ENCODE assay signal across 16 cellular contexts in genomic region chr9:124214116-124214515, GRCh38. TPM values are rescaled to one million over a fixed set of nuclear protein-coding genes. Genes with fewer than 3 reads are reported as not detected.
DNase-seq lines count a peak whose midpoint lies in the region; ATAC-seq, FAIRE-seq and TF ChIP-seq lines count a peak whose summit lies in the region.
"Had no signal": no experiment of that assay in that cellular context is flagged by ENCODE, and none has a peak within 500 bp of the region (broad histone marks: within the 10 kb centered on the region; RNA-seq: fewer than 3 reads in every experiment).

No MANE protein-coding gene starts in this region.

- in situ Hi-C loops in gastrocnemius medialis (cut with MboI; ENCODE audit: low sequenced_read_pairs in 4 of 4) = no loop called here

- intact Hi-C loops in gastrocnemius medialis (cut with DNase I; ENCODE audit: low total_unique reads) = no loop called here

- ATAC-seq in gastrocnemius medialis = no peak
- ATAC-seq: GM23338; lower lobe of right lung; stimulated activated naive CD8-positive, alpha-beta T cell treated with anti-CD3 and anti-CD28 coated beads, Interleukin-15, amount 100 ng/mL, for 72 hours had no signal

- TF ChIP-seq POLR2A in gastrocnemius medialis (IDR thresholded peaks at IDR 0.05) = no peak

- peak; percentile 35 for FAIRE-seq in GM19239 (lab: Jason Lieb, UNC)
- no peak for FAIRE-seq in small intestine (lab: Jason Lieb, UNC)
- FAIRE-seq: frontal cortex had no signal

- no peaks in the 10 kb centered on the region for H3K27me3 ChIP-seq in BLaER1 treated with 17β-estradiol and CSF1 and Interleukin-3, amounts not matched to agents 10 nM and 100 nM
- H3K27me3 ChIP-seq in small intestine (ENCODE audit: control insufficient read depth in 2 of 2, insufficient read depth in 2 of 2, low read length in 2 of 2) (no peaks in the 10 kb centered on the region), gastrocnemius medialis (no peaks in the 10 kb centered on the region)
- H3K27me3 ChIP-seq: SJSA1 had no signal

- peak overlapping the region; percentile 82 to 99 (median 93) for H3K4me2 ChIP-seq in BLaER1 treated with 17β-estradiol and CSF1 and Interleukin-3, amounts not matched to agents 10 nM and 100 nM
- H3K4me2 ChIP-seq: GM23338 had no signal

- no peaks in the 10 kb centered on the region for H3K9me3 ChIP-seq in BLaER1 treated with 17β-estradiol and CSF1 and Interleukin-3, amounts not matched to agents 10 nM and 100 nM (replicated peaks in 1 of 11)
- no peaks in the 10 kb centered on the region for H3K9me3 ChIP-seq in small intestine (ENCODE audit: control insufficient read depth, low read depth)
- no peaks in the 10 kb centered on the region for H3K9me3 ChIP-seq in gastrocnemius medialis
- H3K9me3 ChIP-seq: lower lobe of right lung, SJSA1 had no signal

- peak overlapping the region in 9 of 11 experiments; percentile 8 to 95 (median 89); a peak in 14 of 22 replicates for H3K9ac ChIP-seq in BLaER1 treated with 17β-estradiol and CSF1 and Interleukin-3, amounts not matched to agents 10 nM and 100 nM

- H4K20me1 ChIP-seq in BLaER1 treated with 17β-estradiol and CSF1 and Interleukin-3, amounts not matched to agents 10 nM and 100 nM = peaks cover 0 to 4% (median 0%) of the 10 kb centered on the region in 11 experiments; a peak in 1 of 22 replicates

- no peaks in the 10 kb centered on the region for H3K36me3 ChIP-seq in BLaER1 treated with 17β-estradiol and CSF1 and Interleukin-3, amounts not matched to agents 10 nM and 100 nM
- no peaks in the 10 kb centered on the region for H3K36me3 ChIP-seq in small intestine (ENCODE audit: control insufficient read depth in 2 of 2, insufficient read depth in 2 of 2, low read length in 2 of 2)
- no peaks in the 10 kb centered on the region for H3K36me3 ChIP-seq in gastrocnemius medialis
- H3K36me3 ChIP-seq: lower lobe of right lung, SJSA1 had no signal

- DNase-seq in GM19239 (ENCODE audit: insufficient read length, low spot score) (no peak), mesenteric fat pad (ENCODE audit: low spot score) (peak; percentile 73), epidermal melanocyte (ENCODE audit: insufficient read length, low spot score) (no peak), small intestine (no peak), gastrocnemius medialis (no peak)
- DNase-seq in activated CD8-positive, alpha-beta memory T cell treated with anti-CD3 and anti-CD28 coated beads, Interleukin-2, amount 50 U/mL, for 48 hours = peak; percentile 48
- no peak for DNase-seq in activated T-cell treated with anti-CD3 and anti-CD28 coated beads, Interleukin-2, amount 50 U/mL, for 1 hour
- DNase-seq: caudate nucleus; lower lobe of right lung; NK-92 treated with Interleukin-12 subunit alpha and Interleukin-12 subunit beta, amount 100 ng/mL, for 24 hours had no signal

- WGBS in small intestine, 3 donors = 62 to 84% (median 70%) methylated on average over 8 of the region's 8 CpGs

- peaks cover 75 to 98% (median 88%) of the 10 kb centered on the region in 10 experiments for H3K4me1 ChIP-seq in BLaER1 treated with 17β-estradiol and CSF1 and Interleukin-3, amounts not matched to agents 10 nM and 100 nM
- H3K4me1 ChIP-seq in small intestine (ENCODE audit: control insufficient read depth in 2 of 2, insufficient read depth in 1 of 2, low read depth in 1 of 2, low read length in 1 of 2) = peaks cover 0 to 6% of the 10 kb centered on the region in 2 donors
- peaks cover 0 to 4% of the 10 kb centered on the region in 2 donors for H3K4me1 ChIP-seq in gastrocnemius medialis

- peak overlapping the region; percentile 19 to 100 (median 97); a peak in 20 of 22 replicates for H3K27ac ChIP-seq in BLaER1 treated with 17β-estradiol and CSF1 and Interleukin-3, amounts not matched to agents 10 nM and 100 nM
- no peak overlapping the region for H3K27ac ChIP-seq in small intestine (ENCODE audit: low read depth in 1 of 2, low read length in 1 of 2)
- no peak overlapping the region for H3K27ac ChIP-seq in gastrocnemius medialis
- H3K27ac ChIP-seq: C4-2B, lower lobe of right lung, SJSA1 had no signal

- H3K4me3 ChIP-seq in BLaER1 treated with 17β-estradiol and CSF1 and Interleukin-3, amounts not matched to agents 10 nM and 100 nM = peak overlapping the region in 3 of 10 experiments; percentile 17 to 28 (median 19); a peak in 4 of 20 replicates
- H3K4me3 ChIP-seq in small intestine (ENCODE audit: low read depth in 1 of 2, low read length in 2 of 2) (no peak overlapping the region), gastrocnemius medialis (no peak overlapping the region)
- H3K4me3 ChIP-seq: GM23338, lower lobe of right lung, SJSA1 had no signal

- no peak for TF ChIP-seq CTCF in gastrocnemius medialis (IDR thresholded peaks at IDR 0.05 in 4 of 5, conservative IDR thresholded peaks at IDR 0.05 in 1 of 5)

RNA-seq across cellular contexts. Expression of gene NEK6, which starts 43.6 kb away (rescaled TPM):
- total RNA-seq in mesenteric fat pad (97.9 TPM), gastrocnemius medialis (10 to 100 TPM in 1 of 4 donors, 1 to 10 TPM in 3; 2.3 to 10.1 (median 3.5) TPM)
- polyA plus RNA-seq in small intestine = 10 to 100 TPM in 2 of 3 donors, 1 to 10 TPM in 1; 9.7 to 28.9 (median 18.3) TPM

Comparison
In these comparisons a context has a peak if more than half of its experiments do, and no peak if none do; other contexts are left out.
1. H3K27ac ChIP-seq: peak in BLaER1 treated with 17β-estradiol and CSF1 and Interleukin-3, amounts not matched to agents 10 nM and 100 nM (11 of 11); none in small intestine (0 of 2) and gastrocnemius medialis (0 of 4).
2. DNase-seq: peak in activated CD8-positive, alpha-beta memory T cell treated with anti-CD3 and anti-CD28 coated beads, Interleukin-2, amount 50 U/mL, for 48 hours (single experiment) and mesenteric fat pad (single experiment); none in GM19239 (single experiment), epidermal melanocyte (single experiment), small intestine (single experiment), gastrocnemius medialis (0 of 2) and activated T-cell treated with anti-CD3 and anti-CD28 coated beads, Interleukin-2, amount 50 U/mL, for 1 hour (single experiment).